8 cellular contexts compared by ENCODE assay signal in genomic region chr12:111368291-111368683, GRCh38. TPM values are rescaled to one million over a fixed set of nuclear protein-coding genes. Genes with fewer than 3 reads are reported as not detected.
DNase-seq lines count a peak whose midpoint lies in the region; ATAC-seq, FAIRE-seq and TF ChIP-seq lines count a peak whose summit lies in the region.

No MANE protein-coding gene starts in this region.

- H3K27ac Mint-ChIP-seq in astrocyte (ENCODE audit: unreplicated experiment): peak overlapping the region; percentile 66

- peaks cover 21% of the 10 kb centered on the region for H4K20me1 ChIP-seq in astrocyte (ENCODE audit: insufficient read depth, low read length)

- TF ChIP-seq CTCF in AG10803 (conservative IDR thresholded peaks at IDR 0.05; ENCODE audit: low read length): no peak
- no peak for TF ChIP-seq CTCF in astrocyte (IDR thresholded peaks at IDR 0.05; ENCODE audit: insufficient read depth, low read depth, low read length)
- no peak for TF ChIP-seq CTCF in kidney epithelial cell (IDR thresholded peaks at IDR 0.05; ENCODE audit: insufficient read depth, low read length, poor library complexity, severe bottlenecking)
- TF ChIP-seq CTCF in testis (IDR thresholded peaks at IDR 0.05): no peak
- no peak for TF ChIP-seq CTCF in GM20000 (IDR thresholded peaks at IDR 0.05; ENCODE audit: extremely low read depth, missing control alignments)

- peaks cover 2% of the 10 kb centered on the region for H3K27me3 Mint-ChIP-seq in astrocyte (ENCODE audit: low read depth, unreplicated experiment)

- FAIRE-seq in astrocyte (lab: Jason Lieb, UNC): no peak

- H3K36me3 ChIP-seq in astrocyte (ENCODE audit: insufficient read depth, low read length) (no peaks in the 10 kb centered on the region), kidney epithelial cell (ENCODE audit: control insufficient read depth, insufficient read depth, low read length) (no peaks in the 10 kb centered on the region), testis (ENCODE audit: low read depth, missing control alignments) (no peaks in the 10 kb centered on the region)

- intact Hi-C loops in testis (cut with DNase I; ENCODE audit: low total_unique reads): no loop called here

- peaks cover 14% of the 10 kb centered on the region for H3K4me1 Mint-ChIP-seq in astrocyte (ENCODE audit: low read depth, unreplicated experiment)

- peaks cover 7% of the 10 kb centered on the region for H3K79me2 ChIP-seq in astrocyte (ENCODE audit: insufficient read depth, low read length)

- H3K4me1 ChIP-seq in astrocyte (ENCODE audit: insufficient read depth, low read length): peaks cover 18% of the 10 kb centered on the region
- peaks cover 13% of the 10 kb centered on the region for H3K4me1 ChIP-seq in testis

- TF ChIP-seq POLR2A in testis (IDR thresholded peaks at IDR 0.05): no peak

- H3K4me3 ChIP-seq in AG10803 (ENCODE audit: low read length): peak overlapping the region; percentile 87
- peak overlapping the region; percentile 82 for H3K4me3 ChIP-seq in astrocyte (ENCODE audit: insufficient read depth, low read depth, low read length)
- H3K4me3 ChIP-seq in kidney epithelial cell (ENCODE audit: low read depth, low read length): peak overlapping the region; percentile 76
- H3K4me3 ChIP-seq in testis: peak overlapping the region; percentile 85 to 92

- peaks cover 14% of the 10 kb centered on the region for H3K36me3 Mint-ChIP-seq in astrocyte (ENCODE audit: low read depth, unreplicated experiment)

- H3K9ac ChIP-seq in astrocyte (ENCODE audit: low read length): peak overlapping the region; percentile 87

- peak overlapping the region; percentile 96 for H3K4me2 ChIP-seq in astrocyte (ENCODE audit: low read length)

- H3K4me3 Mint-ChIP-seq in astrocyte (ENCODE audit: unreplicated experiment): peak overlapping the region; percentile 86

- no peak for DNase-seq in AG10803 (ENCODE audit: low read depth)
- DNase-seq in astrocyte (ENCODE audit: low read depth): no peak
- DNase-seq in kidney epithelial cell (ENCODE audit: low read depth): no peak
- DNase-seq in testis: peak; percentile 23
- DNase-seq in GM20000 (ENCODE audit: low spot score): no peak
- no peak for DNase-seq in stimulated activated CD4-positive, alpha-beta T cell treated with anti-CD3 and anti-CD28 coated beads, Interleukin-1b, Interleukin-23, amount 100 ng/mL, for 48 hours
- no peak for DNase-seq in NCI-H226

- H3K27me3 ChIP-seq in astrocyte (ENCODE audit: insufficient read depth, low read length) (no peaks in the 10 kb centered on the region), kidney epithelial cell (ENCODE audit: control insufficient read depth, insufficient read depth, low read length) (no peaks in the 10 kb centered on the region), testis (no peaks in the 10 kb centered on the region)

- peak overlapping the region; percentile 88 for H2AFZ ChIP-seq in astrocyte (ENCODE audit: low read depth, low read length)

- peak; percentile 10 for ATAC-seq in HG02943 (IDR thresholded peaks at IDR 0.05; ENCODE audit: low read depth, unreplicated experiment)

- H3K27ac ChIP-seq in astrocyte (ENCODE audit: low read depth, low read length) (no peak overlapping the region), testis (peak overlapping the region; percentile 16 to 68)

- 0 to 1% methylated on average over 5 to 13 of the region's 13 CpGs for WGBS in testis, 2 donors

- H3K9me3 Mint-ChIP-seq in astrocyte (ENCODE audit: unreplicated experiment): peaks cover 3% of the 10 kb centered on the region

- H3K9me3 ChIP-seq in astrocyte (ENCODE audit: insufficient read depth, low read depth, low read length) (no peaks in the 10 kb centered on the region), testis (no peaks in the 10 kb centered on the region)

RNA-seq across cellular contexts. Expression of gene PHETA1, which starts 0.6 kb away (rescaled TPM):
- 14.3 and 14.9 TPM in 2 replicates for total RNA-seq in astrocyte
- 14.7 and 16.0 TPM in 2 replicates for total RNA-seq in kidney epithelial cell
- total RNA-seq in testis: 10 to 100 TPM; 16.1 to 27.2 TPM
- 13.7 TPM for polyA plus RNA-seq in testis (ENCODE audit: insufficient read depth, low read depth, low replicate concordance)

RNA-seq across cellular contexts. Expression of gene SH2B3, which starts 37.4 kb away (rescaled TPM):
- total RNA-seq in astrocyte (23.6 and 26.1 TPM in 2 replicates), kidney epithelial cell (30.5 and 32.3 TPM in 2 replicates), testis (10 to 100 TPM; 36.9 to 38.1 TPM)
- 22.0 TPM for polyA plus RNA-seq in testis (ENCODE audit: insufficient read depth, low read depth, low replicate concordance)
